Comparison of ENCODE assay signal across 1 cellular context in the genomic region with DNA sequence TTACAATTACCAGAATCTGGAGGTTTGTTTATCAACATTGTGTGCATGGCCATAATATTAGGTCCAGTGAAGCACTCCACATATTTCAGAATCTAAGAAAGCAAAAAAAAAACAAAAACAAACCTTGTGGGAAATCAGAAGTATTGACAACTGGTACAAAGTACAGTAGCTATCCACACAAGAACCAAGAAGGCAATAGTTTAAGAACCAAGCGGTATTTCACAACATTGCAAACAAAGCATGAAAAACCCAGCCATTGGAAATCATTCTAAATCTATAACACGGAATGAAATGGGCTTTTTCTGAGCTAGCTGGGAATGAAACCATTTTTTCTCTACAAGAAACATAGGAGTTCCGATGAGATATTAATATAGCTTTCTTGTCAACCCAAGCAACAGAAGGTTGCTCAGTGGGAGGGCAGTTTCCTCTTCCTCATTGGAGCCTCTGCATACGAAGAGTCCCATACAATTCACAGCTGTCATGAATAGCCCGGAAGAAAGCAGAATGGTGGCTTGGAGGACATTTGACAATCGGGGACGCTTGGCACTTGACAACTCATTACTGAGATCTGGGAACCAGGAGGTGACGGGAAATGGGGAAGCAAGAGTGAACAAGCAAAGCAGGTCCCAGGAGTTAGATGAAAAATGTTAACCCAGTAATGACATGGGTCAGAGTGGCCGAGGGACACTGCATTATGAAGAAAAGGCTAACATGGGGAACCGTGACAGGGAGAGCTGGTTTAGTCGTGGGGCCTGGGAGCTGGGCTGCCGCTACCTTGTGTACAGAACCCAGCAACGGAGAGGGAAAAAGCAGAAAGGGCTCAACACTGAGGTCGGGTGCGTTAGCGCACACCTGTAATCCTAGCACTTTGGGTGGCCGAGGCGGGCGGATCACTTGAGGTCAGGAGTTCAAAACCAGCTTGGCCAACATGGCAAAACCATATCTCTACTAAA.
TF ChIP-seq lines count a peak whose summit lies in the region.

No MANE protein-coding gene starts in this region.

TF ChIP-seq in HepG2, 621 proteins besides CTCF, POLR2A, EP300 and RAD21 (continued from another document and continues in another):
- TF ChIP-seq ZZZ3 (CRISPR knock-in tag; IDR thresholded peaks at IDR 0.05; ENCODE audit: borderline replicate concordance), result no peak
- TF ChIP-seq, protein P1, sequence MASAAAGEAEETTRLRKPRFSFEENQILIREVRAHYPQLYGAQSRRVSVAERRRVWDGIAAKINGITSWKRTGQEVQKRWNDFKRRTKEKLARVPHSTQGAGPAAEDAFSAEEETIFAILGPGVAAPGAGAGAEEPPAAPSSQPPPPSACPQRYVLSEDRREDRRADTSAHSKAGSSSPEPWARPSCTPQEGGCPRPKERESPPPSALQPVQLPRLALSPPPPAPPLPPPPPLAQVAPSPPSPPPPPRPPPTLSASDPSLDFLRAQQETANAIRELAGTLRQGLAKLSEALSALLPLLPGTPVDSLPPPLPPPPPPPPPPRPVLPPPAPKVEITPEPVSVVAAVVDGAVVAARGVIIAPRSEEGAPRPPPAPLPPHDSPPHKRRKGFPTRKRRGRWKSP (CRISPR knock-in tag; IDR thresholded peaks at IDR 0.05), result peak; percentile 23; the same call in 1 of the 2 replicates
- TF ChIP-seq TOE1 (CRISPR knock-in tag; IDR thresholded peaks at IDR 0.05), result no peak
- TF ChIP-seq SIN3A (IDR thresholded peaks at IDR 0.05; ENCODE audit: borderline replicate concordance, low read depth, low read length), result 0 out of 2 replicates have a peak, but pooled peaks have one; percentile 31
- no peak for TF ChIP-seq FOXC1 (CRISPR knock-in tag; IDR thresholded peaks at IDR 0.05; ENCODE audit: borderline replicate concordance)
- TF ChIP-seq, protein P2, sequence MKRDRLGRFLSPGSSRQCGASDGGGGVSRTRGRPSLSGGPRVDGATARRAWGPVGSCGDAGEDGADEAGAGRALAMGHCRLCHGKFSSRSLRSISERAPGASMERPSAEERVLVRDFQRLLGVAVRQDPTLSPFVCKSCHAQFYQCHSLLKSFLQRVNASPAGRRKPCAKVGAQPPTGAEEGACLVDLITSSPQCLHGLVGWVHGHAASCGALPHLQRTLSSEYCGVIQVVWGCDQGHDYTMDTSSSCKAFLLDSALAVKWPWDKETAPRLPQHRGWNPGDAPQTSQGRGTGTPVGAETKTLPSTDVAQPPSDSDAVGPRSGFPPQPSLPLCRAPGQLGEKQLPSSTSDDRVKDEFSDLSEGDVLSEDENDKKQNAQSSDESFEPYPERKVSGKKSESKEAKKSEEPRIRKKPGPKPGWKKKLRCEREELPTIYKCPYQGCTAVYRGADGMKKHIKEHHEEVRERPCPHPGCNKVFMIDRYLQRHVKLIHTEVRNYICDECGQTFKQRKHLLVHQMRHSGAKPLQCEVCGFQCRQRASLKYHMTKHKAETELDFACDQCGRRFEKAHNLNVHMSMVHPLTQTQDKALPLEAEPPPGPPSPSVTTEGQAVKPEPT (CRISPR knock-in tag; IDR thresholded peaks at IDR 0.05; ENCODE audit: low read depth), result no peak
- TF ChIP-seq GATA4 (IDR thresholded peaks at IDR 0.05; ENCODE audit: borderline replicate concordance, low read depth), result no peak
- TF ChIP-seq FOXK2 (IDR thresholded peaks at IDR 0.05), result no peak
- no peak for TF ChIP-seq NFE2L1 (CRISPR knock-in tag; IDR thresholded peaks at IDR 0.05; ENCODE audit: borderline replicate concordance)
- TF ChIP-seq MIER3 (CRISPR knock-in tag; IDR thresholded peaks at IDR 0.05; ENCODE audit: borderline replicate concordance), result 0 out of 2 replicates have a peak, but pooled peaks have one; percentile 41
- no peak for TF ChIP-seq SAFB2 (CRISPR knock-in tag; IDR thresholded peaks at IDR 0.05; ENCODE audit: borderline replicate concordance, low read depth)
- no peak for TF ChIP-seq CENPX (CRISPR knock-in tag; IDR thresholded peaks at IDR 0.05)
- no peak for TF ChIP-seq ZBTB21 (CRISPR knock-in tag; IDR thresholded peaks at IDR 0.05)
- peak; percentile 22; the same call in 1 of the 2 replicates for TF ChIP-seq HOXA3 (CRISPR knock-in tag; IDR thresholded peaks at IDR 0.05)
- no peak for TF ChIP-seq ZNF354B (CRISPR knock-in tag; IDR thresholded peaks at IDR 0.05)
- no peak for TF ChIP-seq ZNF564 (CRISPR knock-in tag; IDR thresholded peaks at IDR 0.05)
- TF ChIP-seq, protein P3, sequence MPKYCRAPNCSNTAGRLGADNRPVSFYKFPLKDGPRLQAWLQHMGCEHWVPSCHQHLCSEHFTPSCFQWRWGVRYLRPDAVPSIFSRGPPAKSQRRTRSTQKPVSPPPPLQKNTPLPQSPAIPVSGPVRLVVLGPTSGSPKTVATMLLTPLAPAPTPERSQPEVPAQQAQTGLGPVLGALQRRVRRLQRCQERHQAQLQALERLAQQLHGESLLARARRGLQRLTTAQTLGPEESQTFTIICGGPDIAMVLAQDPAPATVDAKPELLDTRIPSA (CRISPR knock-in tag; IDR thresholded peaks at IDR 0.05; ENCODE audit: borderline replicate concordance), result no peak
- TF ChIP-seq TBX2 (CRISPR knock-in tag; IDR thresholded peaks at IDR 0.05; ENCODE audit: borderline replicate concordance), result no peak
- TF ChIP-seq MZF1 (CRISPR knock-in tag; IDR thresholded peaks at IDR 0.05; ENCODE audit: borderline replicate concordance), result no peak
- TF ChIP-seq JUN (CRISPR knock-in tag; IDR thresholded peaks at IDR 0.05), result no peak
- no peak for TF ChIP-seq ZNF7 (CRISPR knock-in tag; IDR thresholded peaks at IDR 0.05)
- TF ChIP-seq ARHGAP35 (CRISPR knock-in tag; IDR thresholded peaks at IDR 0.05; ENCODE audit: borderline replicate concordance), result no peak
- TF ChIP-seq GATAD1 (CRISPR knock-in tag; IDR thresholded peaks at IDR 0.05), result no peak
- no peak for TF ChIP-seq ZNF510 (CRISPR knock-in tag; IDR thresholded peaks at IDR 0.05; ENCODE audit: low read depth)
- TF ChIP-seq, protein P4, sequence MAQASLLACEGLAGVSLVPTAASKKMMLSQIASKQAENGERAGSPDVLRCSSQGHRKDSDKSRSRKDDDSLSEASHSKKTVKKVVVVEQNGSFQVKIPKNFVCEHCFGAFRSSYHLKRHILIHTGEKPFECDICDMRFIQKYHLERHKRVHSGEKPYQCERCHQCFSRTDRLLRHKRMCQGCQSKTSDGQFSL (CRISPR knock-in tag; IDR thresholded peaks at IDR 0.05), result no peak
- TF ChIP-seq, protein P5, sequence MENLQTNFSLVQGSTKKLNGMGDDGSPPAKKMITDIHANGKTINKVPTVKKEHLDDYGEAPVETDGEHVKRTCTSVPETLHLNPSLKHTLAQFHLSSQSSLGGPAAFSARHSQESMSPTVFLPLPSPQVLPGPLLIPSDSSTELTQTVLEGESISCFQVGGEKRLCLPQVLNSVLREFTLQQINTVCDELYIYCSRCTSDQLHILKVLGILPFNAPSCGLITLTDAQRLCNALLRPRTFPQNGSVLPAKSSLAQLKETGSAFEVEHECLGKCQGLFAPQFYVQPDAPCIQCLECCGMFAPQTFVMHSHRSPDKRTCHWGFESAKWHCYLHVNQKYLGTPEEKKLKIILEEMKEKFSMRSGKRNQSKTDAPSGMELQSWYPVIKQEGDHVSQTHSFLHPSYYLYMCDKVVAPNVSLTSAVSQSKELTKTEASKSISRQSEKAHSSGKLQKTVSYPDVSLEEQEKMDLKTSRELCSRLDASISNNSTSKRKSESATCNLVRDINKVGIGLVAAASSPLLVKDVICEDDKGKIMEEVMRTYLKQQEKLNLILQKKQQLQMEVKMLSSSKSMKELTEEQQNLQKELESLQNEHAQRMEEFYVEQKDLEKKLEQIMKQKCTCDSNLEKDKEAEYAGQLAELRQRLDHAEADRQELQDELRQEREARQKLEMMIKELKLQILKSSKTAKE (CRISPR knock-in tag; IDR thresholded peaks at IDR 0.05; ENCODE audit: borderline replicate concordance), result no peak
- no peak for TF ChIP-seq ZNF724P (CRISPR knock-in tag; IDR thresholded peaks at IDR 0.05; ENCODE audit: borderline replicate concordance)
- TF ChIP-seq NR2F2 (IDR thresholded peaks at IDR 0.05; ENCODE audit: borderline replicate concordance, low read depth), result peak; percentile 51; the same call in 1 of the 2 replicates
- TF ChIP-seq, protein P6, sequence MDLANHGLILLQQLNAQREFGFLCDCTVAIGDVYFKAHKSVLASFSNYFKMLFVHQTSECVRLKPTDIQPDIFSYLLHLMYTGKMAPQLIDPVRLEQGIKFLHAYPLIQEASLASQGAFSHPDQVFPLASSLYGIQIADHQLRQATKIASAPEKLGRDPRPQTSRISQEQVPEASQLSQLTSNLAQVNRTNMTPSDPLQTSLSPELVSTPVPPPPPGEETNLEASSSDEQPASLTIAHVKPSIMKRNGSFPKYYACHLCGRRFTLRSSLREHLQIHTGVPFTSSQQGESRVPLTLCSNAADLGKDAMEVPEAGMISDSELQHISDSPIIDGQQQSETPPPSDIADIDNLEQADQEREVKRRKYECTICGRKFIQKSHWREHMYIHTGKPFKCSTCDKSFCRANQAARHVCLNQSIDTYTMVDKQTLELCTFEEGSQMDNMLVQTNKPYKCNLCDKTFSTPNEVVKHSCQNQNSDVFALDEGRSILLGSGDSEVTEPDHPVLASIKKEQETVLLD (CRISPR knock-in tag; IDR thresholded peaks at IDR 0.05; ENCODE audit: low read depth), result no peak
- TF ChIP-seq ZNF205 (CRISPR knock-in tag; IDR thresholded peaks at IDR 0.05), result no peak
- TF ChIP-seq ZNF34 (CRISPR knock-in tag; IDR thresholded peaks at IDR 0.05; ENCODE audit: borderline replicate concordance), result no peak
- TF ChIP-seq, protein P7, sequence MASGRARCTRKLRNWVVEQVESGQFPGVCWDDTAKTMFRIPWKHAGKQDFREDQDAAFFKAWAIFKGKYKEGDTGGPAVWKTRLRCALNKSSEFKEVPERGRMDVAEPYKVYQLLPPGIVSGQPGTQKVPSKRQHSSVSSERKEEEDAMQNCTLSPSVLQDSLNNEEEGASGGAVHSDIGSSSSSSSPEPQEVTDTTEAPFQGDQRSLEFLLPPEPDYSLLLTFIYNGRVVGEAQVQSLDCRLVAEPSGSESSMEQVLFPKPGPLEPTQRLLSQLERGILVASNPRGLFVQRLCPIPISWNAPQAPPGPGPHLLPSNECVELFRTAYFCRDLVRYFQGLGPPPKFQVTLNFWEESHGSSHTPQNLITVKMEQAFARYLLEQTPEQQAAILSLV (CRISPR knock-in tag; IDR thresholded peaks at IDR 0.05; ENCODE audit: borderline replicate concordance), result no peak
- no peak for TF ChIP-seq ZNF563 (CRISPR knock-in tag; IDR thresholded peaks at IDR 0.05)
- no peak for TF ChIP-seq SSRP1 (CRISPR knock-in tag; IDR thresholded peaks at IDR 0.05)
- TF ChIP-seq EEA1 (CRISPR knock-in tag; IDR thresholded peaks at IDR 0.05; ENCODE audit: borderline replicate concordance), result no peak
- no peak for TF ChIP-seq ZNF616 (CRISPR knock-in tag; IDR thresholded peaks at IDR 0.05; ENCODE audit: low read depth)
- no peak for TF ChIP-seq NAIF1 (CRISPR knock-in tag; IDR thresholded peaks at IDR 0.05; ENCODE audit: borderline replicate concordance)
- no peak for TF ChIP-seq KDM1A (CRISPR knock-in tag; IDR thresholded peaks at IDR 0.05)
- TF ChIP-seq, protein P8, sequence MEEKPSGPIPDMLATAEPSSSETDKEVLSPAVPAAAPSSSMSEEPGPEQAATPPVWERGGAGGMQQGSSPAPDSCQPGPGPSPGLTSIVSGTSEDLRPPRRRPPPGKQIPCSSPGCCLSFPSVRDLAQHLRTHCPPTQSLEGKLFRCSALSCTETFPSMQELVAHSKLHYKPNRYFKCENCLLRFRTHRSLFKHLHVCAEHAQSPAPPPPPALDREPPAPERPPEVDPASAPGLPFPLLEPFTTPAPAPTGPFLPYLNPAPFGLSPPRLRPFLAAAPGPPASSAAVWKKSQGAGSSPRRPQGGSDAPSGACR (CRISPR knock-in tag; IDR thresholded peaks at IDR 0.05), result no peak
- no peak for TF ChIP-seq SP140L (CRISPR knock-in tag; IDR thresholded peaks at IDR 0.05; ENCODE audit: borderline replicate concordance)
- TF ChIP-seq, protein P9, sequence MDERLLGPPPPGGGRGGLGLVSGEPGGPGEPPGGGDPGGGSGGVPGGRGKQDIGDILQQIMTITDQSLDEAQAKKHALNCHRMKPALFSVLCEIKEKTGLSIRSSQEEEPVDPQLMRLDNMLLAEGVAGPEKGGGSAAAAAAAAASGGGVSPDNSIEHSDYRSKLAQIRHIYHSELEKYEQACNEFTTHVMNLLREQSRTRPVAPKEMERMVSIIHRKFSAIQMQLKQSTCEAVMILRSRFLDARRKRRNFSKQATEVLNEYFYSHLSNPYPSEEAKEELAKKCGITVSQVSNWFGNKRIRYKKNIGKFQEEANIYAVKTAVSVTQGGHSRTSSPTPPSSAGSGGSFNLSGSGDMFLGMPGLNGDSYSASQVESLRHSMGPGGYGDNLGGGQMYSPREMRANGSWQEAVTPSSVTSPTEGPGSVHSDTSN (CRISPR knock-in tag; IDR thresholded peaks at IDR 0.05), result no peak
- TF ChIP-seq, protein P10, sequence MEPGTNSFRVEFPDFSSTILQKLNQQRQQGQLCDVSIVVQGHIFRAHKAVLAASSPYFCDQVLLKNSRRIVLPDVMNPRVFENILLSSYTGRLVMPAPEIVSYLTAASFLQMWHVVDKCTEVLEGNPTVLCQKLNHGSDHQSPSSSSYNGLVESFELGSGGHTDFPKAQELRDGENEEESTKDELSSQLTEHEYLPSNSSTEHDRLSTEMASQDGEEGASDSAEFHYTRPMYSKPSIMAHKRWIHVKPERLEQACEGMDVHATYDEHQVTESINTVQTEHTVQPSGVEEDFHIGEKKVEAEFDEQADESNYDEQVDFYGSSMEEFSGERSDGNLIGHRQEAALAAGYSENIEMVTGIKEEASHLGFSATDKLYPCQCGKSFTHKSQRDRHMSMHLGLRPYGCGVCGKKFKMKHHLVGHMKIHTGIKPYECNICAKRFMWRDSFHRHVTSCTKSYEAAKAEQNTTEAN (CRISPR knock-in tag; conservative IDR thresholded peaks at IDR 0.05), result no peak
- TF ChIP-seq MATR3 (CRISPR knock-in tag; IDR thresholded peaks at IDR 0.05), result no peak
